ENCODE assay signal across 2 cellular contexts in genomic region chr7:7922684-7923385, GRCh38.
TF ChIP-seq lines count a peak whose summit lies in the region.

No MANE protein-coding gene starts in this region.

TF ChIP-seq in GM23338, 12 proteins besides CTCF, POLR2A, EP300 and RAD21 (continued from another document):
- no peak for TF ChIP-seq CREB1 (CRISPR knock-in tag; IDR thresholded peaks at IDR 0.05; ENCODE audit: low read depth)
- no peak for TF ChIP-seq NANOG (IDR thresholded peaks at IDR 0.05; ENCODE audit: borderline replicate concordance)
- no peak for TF ChIP-seq ZNF114 (CRISPR knock-in tag; IDR thresholded peaks at IDR 0.05)
- TF ChIP-seq, protein P1, sequence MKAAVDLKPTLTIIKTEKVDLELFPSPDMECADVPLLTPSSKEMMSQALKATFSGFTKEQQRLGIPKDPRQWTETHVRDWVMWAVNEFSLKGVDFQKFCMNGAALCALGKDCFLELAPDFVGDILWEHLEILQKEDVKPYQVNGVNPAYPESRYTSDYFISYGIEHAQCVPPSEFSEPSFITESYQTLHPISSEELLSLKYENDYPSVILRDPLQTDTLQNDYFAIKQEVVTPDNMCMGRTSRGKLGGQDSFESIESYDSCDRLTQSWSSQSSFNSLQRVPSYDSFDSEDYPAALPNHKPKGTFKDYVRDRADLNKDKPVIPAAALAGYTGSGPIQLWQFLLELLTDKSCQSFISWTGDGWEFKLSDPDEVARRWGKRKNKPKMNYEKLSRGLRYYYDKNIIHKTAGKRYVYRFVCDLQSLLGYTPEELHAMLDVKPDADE (IDR thresholded peaks at IDR 0.05): no peak
- TF ChIP-seq ZNF462 (CRISPR knock-in tag; IDR thresholded peaks at IDR 0.05): no peak
- no peak for TF ChIP-seq REST (IDR thresholded peaks at IDR 0.05; ENCODE audit: unreplicated experiment)
- no peak for TF ChIP-seq EZH2 (IDR thresholded peaks at IDR 0.05; ENCODE audit: low read depth, unreplicated experiment)
- TF ChIP-seq EZH2phosphoT487 (IDR thresholded peaks at IDR 0.05; ENCODE audit: unreplicated experiment): no peak

TF ChIP-seq in K562, 482 proteins besides CTCF, POLR2A, EP300 and RAD21:
- TF ChIP-seq, protein P2, sequence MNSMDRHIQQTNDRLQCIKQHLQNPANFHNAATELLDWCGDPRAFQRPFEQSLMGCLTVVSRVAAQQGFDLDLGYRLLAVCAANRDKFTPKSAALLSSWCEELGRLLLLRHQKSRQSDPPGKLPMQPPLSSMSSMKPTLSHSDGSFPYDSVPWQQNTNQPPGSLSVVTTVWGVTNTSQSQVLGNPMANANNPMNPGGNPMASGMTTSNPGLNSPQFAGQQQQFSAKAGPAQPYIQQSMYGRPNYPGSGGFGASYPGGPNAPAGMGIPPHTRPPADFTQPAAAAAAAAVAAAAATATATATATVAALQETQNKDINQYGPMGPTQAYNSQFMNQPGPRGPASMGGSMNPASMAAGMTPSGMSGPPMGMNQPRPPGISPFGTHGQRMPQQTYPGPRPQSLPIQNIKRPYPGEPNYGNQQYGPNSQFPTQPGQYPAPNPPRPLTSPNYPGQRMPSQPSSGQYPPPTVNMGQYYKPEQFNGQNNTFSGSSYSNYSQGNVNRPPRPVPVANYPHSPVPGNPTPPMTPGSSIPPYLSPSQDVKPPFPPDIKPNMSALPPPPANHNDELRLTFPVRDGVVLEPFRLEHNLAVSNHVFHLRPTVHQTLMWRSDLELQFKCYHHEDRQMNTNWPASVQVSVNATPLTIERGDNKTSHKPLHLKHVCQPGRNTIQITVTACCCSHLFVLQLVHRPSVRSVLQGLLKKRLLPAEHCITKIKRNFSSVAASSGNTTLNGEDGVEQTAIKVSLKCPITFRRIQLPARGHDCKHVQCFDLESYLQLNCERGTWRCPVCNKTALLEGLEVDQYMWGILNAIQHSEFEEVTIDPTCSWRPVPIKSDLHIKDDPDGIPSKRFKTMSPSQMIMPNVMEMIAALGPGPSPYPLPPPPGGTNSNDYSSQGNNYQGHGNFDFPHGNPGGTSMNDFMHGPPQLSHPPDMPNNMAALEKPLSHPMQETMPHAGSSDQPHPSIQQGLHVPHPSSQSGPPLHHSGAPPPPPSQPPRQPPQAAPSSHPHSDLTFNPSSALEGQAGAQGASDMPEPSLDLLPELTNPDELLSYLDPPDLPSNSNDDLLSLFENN (IDR thresholded peaks at IDR 0.05; ENCODE audit: low read depth in 2 of 2, low read length in 2 of 2): no peak
- TF ChIP-seq ZNF174 (CRISPR knock-in tag; IDR thresholded peaks at IDR 0.05): no peak
- no peak for TF ChIP-seq SNAPC5 (CRISPR knock-in tag; IDR thresholded peaks at IDR 0.05)
- TF ChIP-seq NUFIP1 (IDR thresholded peaks at IDR 0.05; ENCODE audit: partially characterized antibody): no peak
- TF ChIP-seq, protein P3, sequence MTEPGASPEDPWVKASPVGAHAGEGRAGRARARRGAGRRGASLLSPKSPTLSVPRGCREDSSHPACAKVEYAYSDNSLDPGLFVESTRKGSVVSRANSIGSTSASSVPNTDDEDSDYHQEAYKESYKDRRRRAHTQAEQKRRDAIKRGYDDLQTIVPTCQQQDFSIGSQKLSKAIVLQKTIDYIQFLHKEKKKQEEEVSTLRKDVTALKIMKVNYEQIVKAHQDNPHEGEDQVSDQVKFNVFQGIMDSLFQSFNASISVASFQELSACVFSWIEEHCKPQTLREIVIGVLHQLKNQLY (CRISPR knock-in tag; conservative IDR thresholded peaks at IDR 0.05): no peak
- TF ChIP-seq NCOA4 (IDR thresholded peaks at IDR 0.05; ENCODE audit: partially characterized antibody): no peak
- no peak for TF ChIP-seq ZNF436 (CRISPR knock-in tag; IDR thresholded peaks at IDR 0.05)
- no peak for TF ChIP-seq SPI1 (IDR thresholded peaks at IDR 0.05; ENCODE audit: borderline replicate concordance, low read depth, low read length)
